ENCODE assay signal across 7 cellular contexts in genomic region chr10:79446451-79447020, GRCh38. TPM values are rescaled to one million over a fixed set of nuclear protein-coding genes. Genes with fewer than 3 reads are reported as not detected.
DNase-seq lines count a peak whose midpoint lies in the region; ATAC-seq and TF ChIP-seq lines count a peak whose summit lies in the region.

No MANE protein-coding gene starts in this region.

- H3K27ac Mint-ChIP-seq in activated CD4-positive, alpha-beta T cell treated with anti-CD3 and anti-CD28 coated beads, Interleukin-2, amount 10 ng/mL, durations not matched to agents 24 days and 14 days: no peak overlapping the region
- H3K27ac Mint-ChIP-seq in natural killer cell: peak overlapping the region; percentile 36 to 63

- intact Hi-C loops in activated CD4-positive, alpha-beta T cell treated with anti-CD3 and anti-CD28 coated beads, Interleukin-2, amount 10 ng/mL, durations not matched to agents 24 days and 14 days (cut with micrococcal nuclease): loop anchor here (1.0 to 10.0 kb wide), 2 partner anchors 21 to 472 kb away; no protein-coding TSS in a partner anchor
- intact Hi-C loops in natural killer cell (cut with micrococcal nuclease): loop anchor here (5.0 kb wide), 1 partner anchor 1144 kb away; no protein-coding TSS in a partner anchor

- WGBS in esophagus, 2 donors: 12 to 14% methylated on average over 33 to 35 of the region's 35 CpGs

- peak overlapping the region; percentile 22 to 54 for H3K4me3 ChIP-seq in esophagus (ENCODE audit: low read depth in 1 of 2, low read length in 2 of 2)

- ATAC-seq in natural killer cell (no peak), GM19324 (IDR thresholded peaks at IDR 0.05; ENCODE audit: low FRiP score, unreplicated experiment) (no peak), GM21390 (IDR thresholded peaks at IDR 0.05; ENCODE audit: unreplicated experiment) (no peak), GM18861 (IDR thresholded peaks at IDR 0.05; ENCODE audit: unreplicated experiment) (no peak)

- peak overlapping the region; percentile 66 to 89 for H3K27ac ChIP-seq in esophagus (ENCODE audit: low read depth in 2 of 2, low read length in 1 of 2)

- H3K9me3 ChIP-seq in esophagus (ENCODE audit: control insufficient read depth in 2 of 2, insufficient read depth in 1 of 2, low read depth in 1 of 2, low read length in 1 of 2): no peaks in the 10 kb centered on the region

- H3K36me3 Mint-ChIP-seq in activated CD4-positive, alpha-beta T cell treated with anti-CD3 and anti-CD28 coated beads, Interleukin-2, amount 10 ng/mL, durations not matched to agents 24 days and 14 days (ENCODE audit: low read depth): peaks cover 2% of the 10 kb centered on the region
- no peaks in the 10 kb centered on the region for H3K36me3 Mint-ChIP-seq in natural killer cell

- peak overlapping the region; percentile 78 for H3K4me3 Mint-ChIP-seq in activated CD4-positive, alpha-beta T cell treated with anti-CD3 and anti-CD28 coated beads, Interleukin-2, amount 10 ng/mL, durations not matched to agents 24 days and 14 days
- H3K4me3 Mint-ChIP-seq in natural killer cell: peak overlapping the region; percentile 77

- H3K4me1 Mint-ChIP-seq in activated CD4-positive, alpha-beta T cell treated with anti-CD3 and anti-CD28 coated beads, Interleukin-2, amount 10 ng/mL, durations not matched to agents 24 days and 14 days: peaks cover 22% of the 10 kb centered on the region
- H3K4me1 Mint-ChIP-seq in natural killer cell: peaks cover 28 to 33% of the 10 kb centered on the region in 2 donors

- peaks cover 0 to 10% of the 10 kb centered on the region in 2 donors for H3K4me1 ChIP-seq in esophagus (ENCODE audit: control insufficient read depth in 2 of 2, insufficient read depth in 2 of 2, low read length in 1 of 2)

- no peak for TF ChIP-seq CTCF in natural killer cell (IDR thresholded peaks at IDR 0.05)

- H3K36me3 ChIP-seq in esophagus (ENCODE audit: control insufficient read depth in 2 of 2, insufficient read depth in 2 of 2, low read length in 1 of 2): no peaks in the 10 kb centered on the region

- H3K27me3 Mint-ChIP-seq in activated CD4-positive, alpha-beta T cell treated with anti-CD3 and anti-CD28 coated beads, Interleukin-2, amount 10 ng/mL, durations not matched to agents 24 days and 14 days: peaks cover 41% of the 10 kb centered on the region
- no peaks in the 10 kb centered on the region for H3K27me3 Mint-ChIP-seq in natural killer cell (ENCODE audit: low read depth in 2 of 2)

- no peaks in the 10 kb centered on the region for H3K9me3 Mint-ChIP-seq in activated CD4-positive, alpha-beta T cell treated with anti-CD3 and anti-CD28 coated beads, Interleukin-2, amount 10 ng/mL, durations not matched to agents 24 days and 14 days
- no peaks in the 10 kb centered on the region for H3K9me3 Mint-ChIP-seq in natural killer cell

- H3K27me3 ChIP-seq in esophagus (ENCODE audit: control insufficient read depth in 1 of 2, insufficient read depth in 2 of 2, low read length in 2 of 2): no peaks in the 10 kb centered on the region

- DNase-seq in HK-2 (ENCODE audit: unreplicated experiment) (peak; percentile 59), natural killer cell (no peak)
- peak; percentile 78 for DNase-seq in activated CD4-positive, alpha-beta T cell treated with anti-CD3 and anti-CD28 coated beads, Interleukin-2, amount 10 ng/mL, durations not matched to agents 24 days and 14 days

RNA-seq across cellular contexts. Expression of gene ZCCHC24, which starts 1.1 kb away (rescaled TPM):
- 0.66 and 1.4 TPM in 2 replicates for total RNA-seq in activated CD4-positive, alpha-beta T cell treated with anti-CD3 and anti-CD28 coated beads, Interleukin-2, amount 10 ng/mL, durations not matched to agents 24 days and 14 days
- polyA plus RNA-seq in esophagus: 1 to 10 TPM; 3.3 to 6.5 TPM
- total RNA-seq in natural killer cell: 1 to 10 TPM; 2.8 to 4.0 (median 3.6) TPM
